In genomic region chr1:87331319-87332269, GRCh38 we compare ENCODE assay signal across 8 cellular contexts. TPM values are rescaled to one million over a fixed set of nuclear protein-coding genes. Genes with fewer than 3 reads are reported as not detected.
DNase-seq lines count a peak whose midpoint lies in the region; ATAC-seq lines count a peak whose summit lies in the region.

No MANE protein-coding gene starts in this region.

- peaks cover 18% of the 10 kb centered on the region for H3F3A ChIP-seq in GM23248 (ENCODE audit: insufficient read depth)

- ATAC-seq in left lobe of liver (peak; percentile 60), HG03342 (IDR thresholded peaks at IDR 0.05; ENCODE audit: unreplicated experiment) (no peak)

- H4K20me1 ChIP-seq in GM23248 (ENCODE audit: insufficient read depth) = no peaks in the 10 kb centered on the region

- 0 out of 2 replicates have a peak, but pooled peaks cover 7% of the 10 kb centered on the region for H3K36me3 ChIP-seq in GM23248 (ENCODE audit: low read depth)

- H2AFZ ChIP-seq in GM23248 = peak overlapping the region; percentile 48

- H3K9me2 ChIP-seq in GM23248 (ENCODE audit: insufficient read depth) = no peaks in the 10 kb centered on the region

- peak overlapping the region; percentile 93 for H3K27ac Mint-ChIP-seq in activated CD4-positive, alpha-beta T cell treated with anti-CD3 and anti-CD28 coated beads, Interleukin-2, amount 10 ng/mL, durations not matched to agents 24 days and 14 days

- intact Hi-C loops in activated CD4-positive, alpha-beta T cell treated with anti-CD3 and anti-CD28 coated beads, Interleukin-2, amount 10 ng/mL, durations not matched to agents 24 days and 14 days (cut with micrococcal nuclease) = loop anchor here (10.0 kb wide), 1 partner anchor 937 kb away; the partner anchor contains the start of gene ODF2L

- H3K4me1 ChIP-seq in GM23248 (ENCODE audit: insufficient read depth) = peaks cover 34% of the 10 kb centered on the region

- H3K9me3 Mint-ChIP-seq in activated CD4-positive, alpha-beta T cell treated with anti-CD3 and anti-CD28 coated beads, Interleukin-2, amount 10 ng/mL, durations not matched to agents 24 days and 14 days = no peaks in the 10 kb centered on the region

- H3K4me3 ChIP-seq in GM23248 = peak overlapping the region; percentile 94

- H3K4me1 Mint-ChIP-seq in activated CD4-positive, alpha-beta T cell treated with anti-CD3 and anti-CD28 coated beads, Interleukin-2, amount 10 ng/mL, durations not matched to agents 24 days and 14 days = peaks cover 49% of the 10 kb centered on the region

- in situ Hi-C loops in GM23248 (cut with MboI) = loop anchor here (25.0 kb wide), 2 partner anchors 631 to 731 kb away; no protein-coding TSS in a partner anchor

- H3K79me2 ChIP-seq in GM23248 (ENCODE audit: insufficient read depth) = peaks cover 69% of the 10 kb centered on the region

- H3K4me2 ChIP-seq in GM23248 (ENCODE audit: unreplicated experiment) = peak overlapping the region; percentile 99

- peaks cover 19% of the 10 kb centered on the region for H3K36me3 Mint-ChIP-seq in activated CD4-positive, alpha-beta T cell treated with anti-CD3 and anti-CD28 coated beads, Interleukin-2, amount 10 ng/mL, durations not matched to agents 24 days and 14 days (ENCODE audit: low read depth)

- H3K27ac ChIP-seq in GM23248 = peak overlapping the region; percentile 48

- H3K4me3 Mint-ChIP-seq in activated CD4-positive, alpha-beta T cell treated with anti-CD3 and anti-CD28 coated beads, Interleukin-2, amount 10 ng/mL, durations not matched to agents 24 days and 14 days = peak overlapping the region; percentile 89

- H3K9ac ChIP-seq in GM23248 = peak overlapping the region; percentile 98

- DNase-seq in DMS53 treated with DMSO at 0.1 percent for 48 hours (lab: John Stamatoyannopoulos, UW; ENCODE audit: unreplicated experiment) (peak; percentile 77), GM23248 (peak; percentile 77), NCI-H2196 treated with DMSO at 0.1 percent for 48 hours (lab: John Stamatoyannopoulos, UW; ENCODE audit: unreplicated experiment) (peak; percentile 27), dermis blood vessel endothelial cell (peak; percentile 63), left lobe of liver (ENCODE audit: low spot score) (peak; percentile 85)
- DNase-seq in activated CD4-positive, alpha-beta T cell treated with anti-CD3 and anti-CD28 coated beads, Interleukin-2, amount 10 ng/mL, durations not matched to agents 24 days and 14 days = peak; percentile 91
- peak; percentile 20 to 27 for DNase-seq in stimulated activated CD4-positive, alpha-beta T cell treated with anti-CD3 and anti-CD28 coated beads, Interleukin-2, amount 100 ng/mL, for 48 hours

- WGBS in GM23248 (ENCODE audit: low coverage in 1 of 2, low lambda C conversion rate in 2 of 2, missing lambda C conversion rate in 2 of 2), 2 experiments = 1% methylated on average over 37 to 67 of the region's 67 CpGs

- no peaks in the 10 kb centered on the region for H3K9me3 ChIP-seq in GM23248 (ENCODE audit: low read depth)

- H3K27me3 ChIP-seq in GM23248 (replicated peaks; ENCODE audit: insufficient read depth) = no peaks in the 10 kb centered on the region

- H3K27me3 Mint-ChIP-seq in activated CD4-positive, alpha-beta T cell treated with anti-CD3 and anti-CD28 coated beads, Interleukin-2, amount 10 ng/mL, durations not matched to agents 24 days and 14 days = no peaks in the 10 kb centered on the region

RNA-seq across cellular contexts. Expression of gene LMO4, which starts 2.9 kb away (rescaled TPM):
- 93.2 and 103 TPM in 2 replicates for total RNA-seq in GM23248 (2014; rRNA removed; shearing (Covaris generic))
- polyA plus RNA-seq in GM23248 (2016; fragmentation: Nextera tagmentation; extraction: Ambion mirVana) = 22.6 and 23.8 TPM in 2 replicates
- 23.7 and 26.1 TPM in 2 replicates for total RNA-seq in activated CD4-positive, alpha-beta T cell treated with anti-CD3 and anti-CD28 coated beads, Interleukin-2, amount 10 ng/mL, durations not matched to agents 24 days and 14 days
- total RNA-seq in dermis blood vessel endothelial cell (20.2 and 20.8 TPM in 2 replicates), left lobe of liver (17.7 TPM)

Comparison
In these comparisons a context has a peak if more than half of its experiments do, and no peak if none do; other contexts are left out.
1. DNase-seq: peak in every context shown above with its lines; median percentile 91 in activated CD4-positive, alpha-beta T cell treated with anti-CD3 and anti-CD28 coated beads, Interleukin-2, amount 10 ng/mL, durations not matched to agents 24 days and 14 days; 85 in left lobe of liver; 77 in DMS53 treated with DMSO at 0.1 percent for 48 hours; 77 in GM23248; 63 in dermis blood vessel endothelial cell; 27 in NCI-H2196 treated with DMSO at 0.1 percent for 48 hours; 24 in stimulated activated CD4-positive, alpha-beta T cell treated with anti-CD3 and anti-CD28 coated beads, Interleukin-2, amount 100 ng/mL, for 48 hours.